In genomic region chr2:21042958-21043743, GRCh38 we compare ENCODE assay signal across 8 cellular contexts. TPM values are rescaled to one million over a fixed set of nuclear protein-coding genes. Genes with fewer than 3 reads are reported as not detected.
A peak's percentile ranks its signal among the peaks of the same experiment; 100 is the strongest.
DNase-seq lines count a peak whose midpoint lies in the region; ATAC-seq and TF ChIP-seq lines count a peak whose summit lies in the region.

No MANE protein-coding gene starts in this region.

- H3K36me3 ChIP-seq in lower lobe of right lung, result no peaks in the 10 kb centered on the region

- TF ChIP-seq CTCF in lower lobe of right lung (IDR thresholded peaks at IDR 0.05), result peak; percentile 99

- DNase-seq in NCI-H526 (lab: John Stamatoyannopoulos, UW) (peak; percentile 5 to 71), NCI-H526 treated with DMSO at 0.1 percent for 48 hours (lab: John Stamatoyannopoulos, UW) (no peak), NCI-H2029 (lab: John Stamatoyannopoulos, UW) (peak; percentile 11), lower lobe of right lung (peak; percentile 73)
- peak; percentile 30 to 32 for DNase-seq in activated CD4-positive, alpha-beta T cell treated with anti-CD3 and anti-CD28 coated beads, Interleukin-2, amount 50 U/mL, for 24 hours (ENCODE audit: low read depth in 1 of 2, low spot score in 1 of 2)
- peak; percentile 27 for DNase-seq in effector CD4-positive, alpha-beta T cell
- DNase-seq in stimulated activated CD8-positive, alpha-beta memory T cell treated with anti-CD3 and anti-CD28 coated beads, Interleukin-12 subunit alpha, Interleukin-12 subunit beta, amount 100 ng/mL, for 24 hours (ENCODE audit: extremely low read depth), result peak; percentile 10

- ATAC-seq in HG02610 (IDR thresholded peaks at IDR 0.05; ENCODE audit: unreplicated experiment), result peak; percentile 74
- ATAC-seq in lower lobe of right lung, result peak; percentile 68 to 76

- H3K4me3 ChIP-seq in lower lobe of right lung, result peak overlapping the region; percentile 2

- no peaks in the 10 kb centered on the region for H3K9me3 ChIP-seq in lower lobe of right lung

- intact Hi-C loops in lower lobe of right lung (cut with DNase I), result no loop called here

- peaks cover 21% of the 10 kb centered on the region for H3K4me1 ChIP-seq in lower lobe of right lung

- H3K27me3 ChIP-seq in lower lobe of right lung (ENCODE audit: low read depth), result peaks cover 9% of the 10 kb centered on the region

- H3K27ac ChIP-seq in lower lobe of right lung, result no peak overlapping the region

RNA-seq across cellular contexts. Expression of gene APOB, which starts 0.7 kb away (rescaled TPM):
- 0.53 TPM for total RNA-seq in lower lobe of right lung
